ENCODE assay signal across 9 cellular contexts in genomic region chr3:126926684-126927404, GRCh38. TPM values are rescaled to one million over a fixed set of nuclear protein-coding genes. Genes with fewer than 3 reads are reported as not detected.
DNase-seq lines count a peak whose midpoint lies in the region; ATAC-seq, FAIRE-seq and TF ChIP-seq lines count a peak whose summit lies in the region.
"Had no signal": no experiment of that assay in that cellular context is flagged by ENCODE, and none has a peak within 500 bp of the region (broad histone marks: within the 10 kb centered on the region; RNA-seq: fewer than 3 reads in every experiment).

No MANE protein-coding gene starts in this region.

- CTCF ChIA-PET in A549 (lab: Yijun Ruan, JAX) = interaction anchor here (0.7 to 1.3 kb wide), 2 partner anchors 175 to 529 kb away, joined by 3 to 4 read pairs; no protein-coding TSS in a partner anchor

- POLR2A ChIA-PET in A549 (lab: Yijun Ruan, JAX) = no interaction called here

- no peak overlapping the region for H3K4me3 ChIP-seq in A549
- H3K4me3 ChIP-seq in MG63 = no peak overlapping the region

- DNase-seq in A549 (ENCODE audit: low read depth in 1 of 2, low spot score in 1 of 2) = peak in 1 of 2 experiments; percentile 33
- DNase-seq in MG63 = peak; percentile 96
- DNase-seq in medulla oblongata (ENCODE audit: extremely low spot score) = peak; percentile 41
- no peak for DNase-seq in DMS153 treated with DMSO at 0.1 percent for 48 hours (lab: John Stamatoyannopoulos, UW; ENCODE audit: unreplicated experiment)
- DNase-seq in NCI-H187 (lab: John Stamatoyannopoulos, UW) = no peak

- no peak for FAIRE-seq in A549 (lab: Jason Lieb, UNC)
- FAIRE-seq: TTC549 had no signal

- H3K9me3 ChIP-seq in A549 (no peaks in the 10 kb centered on the region), MG63 (no peaks in the 10 kb centered on the region)

- no peaks in the 10 kb centered on the region for H3K36me3 Mint-ChIP-seq in dendritic cell treated with granulocyte-macrophage colony-stimulating factor and Interleukin-4, amounts not matched to agents 40 ng/mL and 50 ng/mL, for 4 days (ENCODE audit: low read depth)

- H3K27me3 Mint-ChIP-seq in dendritic cell treated with granulocyte-macrophage colony-stimulating factor and Interleukin-4, amounts not matched to agents 40 ng/mL and 50 ng/mL, for 4 days = peaks cover 77% of the 10 kb centered on the region

- no peaks in the 10 kb centered on the region for H3K27me3 ChIP-seq in MG63

- no peak for TF ChIP-seq RAD21 in A549 (conservative IDR thresholded peaks at IDR 0.05 in 1 of 2, IDR thresholded peaks at IDR 0.05 in 1 of 2)

- no peak for TF ChIP-seq POLR2A in A549 (IDR thresholded peaks at IDR 0.05; ENCODE audit: low read length)

- ATAC-seq in A549 (peak; percentile 87 to 89; a peak in 5 of 6 replicates), HG02588 (IDR thresholded peaks at IDR 0.05; ENCODE audit: unreplicated experiment) (no peak), HG03045 (IDR thresholded peaks at IDR 0.05; ENCODE audit: unreplicated experiment) (no peak)

- H3K4me3 Mint-ChIP-seq in dendritic cell treated with granulocyte-macrophage colony-stimulating factor and Interleukin-4, amounts not matched to agents 40 ng/mL and 50 ng/mL, for 4 days = no peak overlapping the region

- peak overlapping the region in 1 of 2 experiments; percentile 59; a peak in 3 of 6 replicates for H3K27ac ChIP-seq in A549

- TF ChIP-seq EP300 in A549 (IDR thresholded peaks at IDR 0.05) = no peak

- no peak for TF ChIP-seq CTCF in A549 (IDR thresholded peaks at IDR 0.05)

- peak overlapping the region; percentile 27; the same call in 1 of the 3 replicates for H3K4me2 ChIP-seq in A549

- peak overlapping the region; percentile 90 for H3K27ac Mint-ChIP-seq in dendritic cell treated with granulocyte-macrophage colony-stimulating factor and Interleukin-4, amounts not matched to agents 40 ng/mL and 50 ng/mL, for 4 days

- H3K4me1 Mint-ChIP-seq in dendritic cell treated with granulocyte-macrophage colony-stimulating factor and Interleukin-4, amounts not matched to agents 40 ng/mL and 50 ng/mL, for 4 days (ENCODE audit: low read depth) = peaks cover 49% of the 10 kb centered on the region

- 41% methylated on average over 9 of the region's 11 CpGs for WGBS in A549 (ENCODE audit: missing lambda C conversion rate)

- no peaks in the 10 kb centered on the region for H3K9me3 Mint-ChIP-seq in dendritic cell treated with granulocyte-macrophage colony-stimulating factor and Interleukin-4, amounts not matched to agents 40 ng/mL and 50 ng/mL, for 4 days

- no peaks in the 10 kb centered on the region for H3K36me3 ChIP-seq in MG63

- intact Hi-C loops in dendritic cell treated with granulocyte-macrophage colony-stimulating factor and Interleukin-4, amounts not matched to agents 40 ng/mL and 50 ng/mL, for 4 days (cut with micrococcal nuclease) = no loop called here

- peaks cover 15% of the 10 kb centered on the region for H3K4me1 ChIP-seq in A549

TF ChIP-seq in A549, 52 proteins besides CTCF, POLR2A, EP300 and RAD21:
- no peak for TF ChIP-seq ATOH8 (CRISPR knock-in tag; IDR thresholded peaks at IDR 0.05; ENCODE audit: low read depth)
- no peak for TF ChIP-seq ESRRA (IDR thresholded peaks at IDR 0.05; ENCODE audit: borderline replicate concordance, low read length)
- no peak for TF ChIP-seq BHLHE40 (IDR thresholded peaks at IDR 0.05; ENCODE audit: low read depth, low read length)
- no peak for TF ChIP-seq TP53 (CRISPR knock-in tag; IDR thresholded peaks at IDR 0.05)
- TF ChIP-seq ZC3H11A (IDR thresholded peaks at IDR 0.05) = no peak
- no peak for TF ChIP-seq FOSL2 (IDR thresholded peaks at IDR 0.05)
- TF ChIP-seq FOSL2 (CRISPR knock-in tag; IDR thresholded peaks at IDR 0.05) = peak; percentile 61
- TF ChIP-seq EHF (CRISPR knock-in tag; IDR thresholded peaks at IDR 0.05) = no peak

RNA-seq across cellular contexts. Expression of gene PLXNA1, which starts 56.1 kb away (rescaled TPM):
- polyA plus RNA-seq in A549 (2011; rRNA removed) (9.1 and 10.9 TPM in 2 replicates), A549 (2017; fragmentation: RNase III; extraction: RNeasy Plus Mini Kit Qiagen cat#74134 plus additional on column Dnase treatment) (12.8 to 17.5 TPM (median 16.3 TPM) in 3 replicates)
- 21.6 and 30.9 TPM in 2 replicates for polyA plus RNA-seq in A549 (2012; cell fraction: cytosol; rRNA removed)
- 74.7 and 111 TPM in 2 replicates for polyA plus RNA-seq in A549 (2012; cell fraction: nucleus; rRNA removed)
- 14.6 and 24.9 TPM in 2 replicates for polyA minus RNA-seq in A549 (2011; rRNA and poly(A)+ RNA removed)
- 29.7 and 54.2 TPM in 2 replicates for total RNA-seq in MG63 (2014; rRNA removed; shearing (Covaris generic); ENCODE audit: low replicate concordance)

Comparison
In these comparisons a context has a peak if more than half of its experiments do, and no peak if none do; other contexts are left out.
1. ATAC-seq: peak in A549 (2 of 2); none in HG02588 (single experiment) and HG03045 (single experiment).
2. DNase-seq: peak in MG63 (single experiment) and medulla oblongata (single experiment); none in DMS153 treated with DMSO at 0.1 percent for 48 hours (single experiment) and NCI-H187 (0 of 2).